Comparison of ENCODE assay signal across 22 cellular contexts in genomic region chr21:32190491-32191144, GRCh38.
A peak's percentile ranks its signal among the peaks of the same experiment; 100 is the strongest.
DNase-seq lines count a peak whose midpoint lies in the region; ATAC-seq and TF ChIP-seq lines count a peak whose summit lies in the region.
"Had no signal": no experiment of that assay in that cellular context is flagged by ENCODE, and none has a peak within 500 bp of the region (broad histone marks: within the 10 kb centered on the region; RNA-seq: fewer than 3 reads in every experiment).

No MANE protein-coding gene starts in this region.

- dilution Hi-C loops in IMR-90 (cut with HindIII; ENCODE audit: low sequenced_read_pairs, unreplicated experiment) = no loop called here

- no peaks in the 10 kb centered on the region for H3K9me3 ChIP-seq in IMR-90 (ENCODE audit: control insufficient read depth, insufficient read depth, low read length)
- H3K9me3 ChIP-seq: ascending aorta, MG63, ovary, testis had no signal

- intact Hi-C loops in IMR-90 (cut with micrococcal nuclease) = no loop called here

- no peak overlapping the region for H4K8ac ChIP-seq in IMR-90 (ENCODE audit: low read depth in 2 of 2, low read length in 2 of 2)

- no peaks in the 10 kb centered on the region for H3K36me3 ChIP-seq in IMR-90 (ENCODE audit: control insufficient read depth, insufficient read depth, low read length)
- H3K36me3 ChIP-seq: ascending aorta, MG63, ovary had no signal

- H2BK15ac ChIP-seq in IMR-90 (ENCODE audit: low read depth, low read length) = no peak overlapping the region

- CTCF ChIA-PET in IMR-90 (lab: Yijun Ruan, JAX) = interaction anchor here (0.9 kb wide), 1 partner anchor 27 kb away, joined by 3 read pairs; no protein-coding TSS in a partner anchor

- no peak overlapping the region for H3K9ac ChIP-seq in IMR-90 (ENCODE audit: low read depth, low read length)

- no peaks in the 10 kb centered on the region for H3K9me1 ChIP-seq in IMR-90 (ENCODE audit: insufficient read depth, low read length)

- H3K56ac ChIP-seq in IMR-90 (ENCODE audit: extremely low read depth, insufficient read depth, low read length) = no peak overlapping the region

- DNase-seq in GM12864 (ENCODE audit: low read depth) = peak; percentile 5
- no peak for DNase-seq in IMR-90
- peak; percentile 24 for DNase-seq in NCI-H524 treated with DMSO at 0.1 percent for 48 hours (lab: John Stamatoyannopoulos, UW)
- peak; percentile 45 for DNase-seq in coronary artery (ENCODE audit: low spot score)
- no peak for DNase-seq in stimulated activated CD4-positive, alpha-beta T cell treated with anti-CD3 and anti-CD28 coated beads, Interleukin-4, amount 100 ng/mL, for 4 hours
- DNase-seq: activated CD4-positive, alpha-beta T cell treated with anti-CD3 and anti-CD28 coated beads for 36 hours; CD4-positive, alpha-beta T cell; effector CD4-positive, alpha-beta T cell; erythroblast; foreskin keratinocyte; immature natural killer cell; MG63; naive thymus-derived CD4-positive, alpha-beta T cell; NCI-H2029; ovary; stimulated activated CD4-positive, alpha-beta T cell treated with anti-CD3 and anti-CD28 coated beads, Interleukin-2, amount 100 ng/mL, for 48 hours; stimulated activated naive CD4-positive, alpha-beta T cell; testis had no signal

- H2AK9ac ChIP-seq in IMR-90 (replicated peaks; ENCODE audit: low read depth, low read length, poor library complexity) = peak overlapping the region; percentile 24

- H3K4me1 ChIP-seq in IMR-90 (ENCODE audit: control insufficient read depth, insufficient read depth, low read length) = no peaks in the 10 kb centered on the region
- H3K4me1 ChIP-seq: ascending aorta, foreskin keratinocyte, testis had no signal

- H3K4me3 ChIP-seq in GM12864 (ENCODE audit: low read depth, low read length) = no peak overlapping the region
- H3K4me3 ChIP-seq in IMR-90 (ENCODE audit: insufficient read depth, low read depth, low read length) = no peak overlapping the region
- H3K4me3 ChIP-seq in coronary artery = no peak overlapping the region
- H3K4me3 ChIP-seq: ascending aorta, MG63, ovary, testis had no signal

- ATAC-seq in IMR-90 (ENCODE audit: low read depth) = no peak
- ATAC-seq in GM21528 (IDR thresholded peaks at IDR 0.05; ENCODE audit: low FRiP score, unreplicated experiment) = no peak
- ATAC-seq in HG03039 (IDR thresholded peaks at IDR 0.05; ENCODE audit: unreplicated experiment) = no peak
- ATAC-seq: activated CD4-positive, alpha-beta T cell treated with anti-CD3 and anti-CD28 coated beads for 36 hours; foreskin keratinocyte; left lobe of liver; naive thymus-derived CD4-positive, alpha-beta T cell had no signal

- no peak overlapping the region for H2AK5ac ChIP-seq in IMR-90 (ENCODE audit: low read depth, low read length)

- POLR2A ChIA-PET in IMR-90 (lab: Charles Lee; ENCODE audit: unreplicated experiment) = no interaction called here

- no peak overlapping the region for H3K14ac ChIP-seq in IMR-90 (replicated peaks; ENCODE audit: low read depth, low read length)

- H3K79me1 ChIP-seq in IMR-90 (ENCODE audit: low read depth in 1 of 2, low read length in 2 of 2) = no peaks in the 10 kb centered on the region

- H4K20me1 ChIP-seq in IMR-90 (ENCODE audit: insufficient read depth, low read length) = no peaks in the 10 kb centered on the region

- no peak overlapping the region for H2BK20ac ChIP-seq in IMR-90 (ENCODE audit: low read depth, low read length)

- peaks cover 6% of the 10 kb centered on the region for H3K27me3 ChIP-seq in IMR-90 (ENCODE audit: control insufficient read depth, insufficient read depth, low read length)
- H3K27me3 ChIP-seq: ascending aorta, foreskin keratinocyte, MG63, ovary, testis had no signal

- H3K4ac ChIP-seq in IMR-90 (ENCODE audit: low read depth, low read length) = no peak overlapping the region

- no peak overlapping the region for H3K23ac ChIP-seq in IMR-90 (ENCODE audit: low read depth, low read length)

- in situ Hi-C loops in IMR-90 (cut with MboI; ENCODE audit: low sequenced_read_pairs) = no loop called here

- no peak for TF ChIP-seq RAD21 in IMR-90 (IDR thresholded peaks at IDR 0.05; ENCODE audit: low read length)

- no peak overlapping the region for H3K4me2 ChIP-seq in IMR-90 (ENCODE audit: low read depth, low read length)

- no peak overlapping the region for H4K91ac ChIP-seq in IMR-90 (ENCODE audit: insufficient read depth, low read depth, low read length)

- H2BK5ac ChIP-seq in IMR-90 (ENCODE audit: low read depth, low read length, poor library complexity, severe bottlenecking) = no peak overlapping the region

- TF ChIP-seq POLR2A in IMR-90 (IDR thresholded peaks at IDR 0.05; ENCODE audit: low read depth, low read length) = no peak

- no peak for TF ChIP-seq CTCF in GM12864 (IDR thresholded peaks at IDR 0.05; ENCODE audit: low read depth, low read length, missing control alignments)
- no peak for TF ChIP-seq CTCF in IMR-90 (conservative IDR thresholded peaks at IDR 0.05; ENCODE audit: low read depth, low read length)
- no peak for TF ChIP-seq CTCF in coronary artery (IDR thresholded peaks at IDR 0.05)

- H4K5ac ChIP-seq in IMR-90 (ENCODE audit: low read depth, low read length) = no peak overlapping the region

- no peak overlapping the region for H3K18ac ChIP-seq in IMR-90 (ENCODE audit: low read depth, low read length)

- no peak overlapping the region for H3K27ac ChIP-seq in IMR-90 (ENCODE audit: insufficient read depth, low read length)
- no peak overlapping the region for H3K27ac ChIP-seq in coronary artery
- H3K27ac ChIP-seq: ascending aorta, foreskin keratinocyte, ovary, testis had no signal

- no peak overlapping the region for H2AFZ ChIP-seq in IMR-90 (replicated peaks; ENCODE audit: low read length, poor library complexity)

- no CpG with 5 or more reads among the region's 9 CpGs for WGBS in IMR-90 (ENCODE audit: extremely low coverage in 2 of 2, insufficient read length in 1 of 2), 2 experiments

- H2BK120ac ChIP-seq in IMR-90 (ENCODE audit: low read depth, low read length) = no peak overlapping the region

- no TSS peak for BruUV-seq in IMR-90 (replicated peaks; lab: Mats Ljungman, UMichigan)

TF ChIP-seq in IMR-90, 13 proteins besides CTCF, POLR2A, EP300 and RAD21:
- no peak for TF ChIP-seq SMC3 (IDR thresholded peaks at IDR 0.05; ENCODE audit: low read depth, low read length)
- no peak for TF ChIP-seq FOS (IDR thresholded peaks at IDR 0.05; ENCODE audit: low read depth, low read length)
- TF ChIP-seq MXI1 (IDR thresholded peaks at IDR 0.05; ENCODE audit: borderline replicate concordance, low read depth, low read length) = no peak
- TF ChIP-seq CEBPB (IDR thresholded peaks at IDR 0.05; ENCODE audit: low read depth, low read length) = no peak
- no peak for TF ChIP-seq ELK1 (IDR thresholded peaks at IDR 0.05; ENCODE audit: borderline replicate concordance, low read depth, low read length)
- no peak for TF ChIP-seq MAFK (IDR thresholded peaks at IDR 0.05; ENCODE audit: low read depth, low read length)

Comparison
In these comparisons a context has a peak if more than half of its experiments do, and no peak if none do; other contexts are left out.
1. DNase-seq: peak in GM12864 (single experiment), NCI-H524 treated with DMSO at 0.1 percent for 48 hours (single experiment) and coronary artery (single experiment); none in IMR-90 (single experiment) and stimulated activated CD4-positive, alpha-beta T cell treated with anti-CD3 and anti-CD28 coated beads, Interleukin-4, amount 100 ng/mL, for 4 hours (0 of 2).